ENCODE assay signal across 21 cellular contexts in genomic region chr10:124214610-124215009, GRCh38.
"Had no signal": no experiment of that assay in that cellular context is flagged by ENCODE, and none has a peak within 500 bp of the region (broad histone marks: within the 10 kb centered on the region; RNA-seq: fewer than 3 reads in every experiment).

No MANE protein-coding gene starts in this region.

- H3K4me3 Mint-ChIP-seq: immature natural killer cell; naive thymus-derived CD8-positive, alpha-beta T cell; stimulated activated naive B cell treated with anti-CD40 and anti-IgM and Interleukin-4, amounts not matched to agents 10 μg/mL and 1 μg/mL and 100 μg/mL, for 72 hours had no signal

- H3K27me3 ChIP-seq: stomach, testis, thyroid gland, transverse colon, upper lobe of left lung had no signal

- H3K4me1 ChIP-seq: left ventricle myocardium inferior, parathyroid adenoma, stomach, testis, thyroid gland, transverse colon, upper lobe of left lung had no signal

- H3K4me3 ChIP-seq: left ventricle myocardium inferior, lung, skin epidermis, stomach, testis, thyroid gland, transverse colon, upper lobe of left lung had no signal

- DNase-seq: hypothalamus; immature natural killer cell; left ventricle myocardium inferior; naive thymus-derived CD8-positive, alpha-beta T cell; right cardiac atrium; stimulated activated CD4-positive, alpha-beta T cell treated with anti-CD3 and anti-CD28 coated beads, Interleukin-12 subunit alpha, Interleukin-12 subunit beta, amount 100 ng/mL, for 4 hours; stimulated activated CD4-positive, alpha-beta T cell treated with anti-CD3 and anti-CD28 coated beads, Interleukin-15, amount 100 ng/mL, for 24 hours; stimulated activated CD4-positive, alpha-beta T cell treated with anti-CD3 and anti-CD28 coated beads, Interleukin-2, amount 100 ng/mL, for 24 hours; stimulated activated CD4-positive, alpha-beta T cell treated with anti-CD3 and anti-CD28 coated beads, Interleukin-4, amount 100 ng/mL, for 1 hour; stimulated activated naive B cell treated with anti-CD40 and anti-IgM and Interleukin-4, amounts not matched to agents 10 μg/mL and 1 μg/mL and 100 μg/mL, for 72 hours; stimulated activated naive CD8-positive, alpha-beta T cell treated with anti-CD3 and anti-CD28 coated beads, Interleukin-15, Interleukin-2, amounts not matched to agents 100 U/mL and 50 U/mL, for 24 hours; stomach; testis; thyroid gland; transverse colon; upper lobe of left lung had no signal

- ATAC-seq: naive thymus-derived CD8-positive, alpha-beta T cell; right cardiac atrium; sciatic nerve; stimulated activated naive B cell treated with anti-CD40 and anti-IgM and Interleukin-4, amounts not matched to agents 10 μg/mL and 1 μg/mL and 100 μg/mL, for 72 hours; stimulated activated naive CD8-positive, alpha-beta T cell treated with anti-CD3 and anti-CD28 coated beads, Interleukin-15, Interleukin-2, amounts not matched to agents 100 U/mL and 50 U/mL, for 24 hours had no signal

- H3K9me3 ChIP-seq: testis, thyroid gland, transverse colon, upper lobe of left lung had no signal

- H3K36me3 ChIP-seq: left ventricle myocardium inferior, stomach, thyroid gland, transverse colon, upper lobe of left lung had no signal

- H3K27ac Mint-ChIP-seq: immature natural killer cell; naive thymus-derived CD8-positive, alpha-beta T cell; progenitor cell of endocrine pancreas; stimulated activated naive B cell treated with anti-CD40 and anti-IgM and Interleukin-4, amounts not matched to agents 10 μg/mL and 1 μg/mL and 100 μg/mL, for 72 hours had no signal

- H3K4me1 Mint-ChIP-seq: immature natural killer cell had no signal

- H3K9me3 Mint-ChIP-seq: immature natural killer cell; naive thymus-derived CD8-positive, alpha-beta T cell had no signal

- H3K36me3 Mint-ChIP-seq: immature natural killer cell; naive thymus-derived CD8-positive, alpha-beta T cell; stimulated activated naive B cell treated with anti-CD40 and anti-IgM and Interleukin-4, amounts not matched to agents 10 μg/mL and 1 μg/mL and 100 μg/mL, for 72 hours had no signal

- H3K27ac ChIP-seq: left ventricle myocardium inferior, parathyroid adenoma, skin epidermis, stomach, testis, thyroid gland, transverse colon, upper lobe of left lung had no signal
